1 cellular context compared by ENCODE assay signal in genomic region chr15:45370042-45370441, GRCh38. TPM values are rescaled to one million over a fixed set of nuclear protein-coding genes. Genes with fewer than 3 reads are reported as not detected.
"Had no signal": no experiment of that assay in that cellular context is flagged by ENCODE, and none has a peak within 500 bp of the region (broad histone marks: within the 10 kb centered on the region; RNA-seq: fewer than 3 reads in every experiment).

No MANE protein-coding gene starts in this region.

RNA-seq across cellular contexts. Expression of gene GATM, which starts 8.3 kb away (rescaled TPM):
- total RNA-seq: SJSA1 had no signal
